13 cellular contexts compared by ENCODE assay signal in the genomic region with DNA sequence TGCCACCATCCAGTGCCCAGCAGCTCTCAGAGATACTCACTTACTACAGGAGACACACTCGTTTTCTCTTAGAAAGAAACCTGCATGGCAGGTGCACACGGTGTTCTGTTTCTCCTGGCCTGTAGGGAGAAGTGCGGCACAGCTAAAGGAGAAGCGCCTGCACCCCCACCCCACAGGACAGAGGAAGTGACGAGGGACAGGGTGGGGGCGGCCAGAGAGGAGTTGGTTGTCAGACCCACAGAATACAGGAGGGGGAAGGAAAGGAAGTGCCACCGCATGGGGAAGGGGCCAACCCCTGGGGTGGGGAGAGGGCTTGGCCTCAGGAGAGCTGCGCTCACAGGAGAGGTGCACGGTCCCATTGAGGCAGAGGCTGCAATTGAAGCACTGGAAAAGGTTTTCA. TPM values are rescaled to one million over a fixed set of nuclear protein-coding genes. Genes with fewer than 3 reads are reported as not detected.
DNase-seq lines count a peak whose midpoint lies in the region; ATAC-seq, FAIRE-seq and TF ChIP-seq lines count a peak whose summit lies in the region.
"Had no signal": no experiment of that assay in that cellular context is flagged by ENCODE, and none has a peak within 500 bp of the region (broad histone marks: within the 10 kb centered on the region; RNA-seq: fewer than 3 reads in every experiment).

No MANE protein-coding gene starts in this region.

- ATAC-seq in HG03442 (IDR thresholded peaks at IDR 0.05; ENCODE audit: unreplicated experiment): no peak

- no peak for TF ChIP-seq POLR2A in esophagus squamous epithelium (IDR thresholded peaks at IDR 0.05)

- peak overlapping the region; percentile 67 for H3K27ac Mint-ChIP-seq in T-helper 2 cell treated with Interferon-gamma antibody and Interleukin-4, amounts not matched to agents 5 μg/mL and 100 μg/mL, for 36 hours

- H3K4me1 Mint-ChIP-seq in T-helper 2 cell treated with Interferon-gamma antibody and Interleukin-4, amounts not matched to agents 5 μg/mL and 100 μg/mL, for 36 hours (ENCODE audit: low read depth): peaks cover 37% of the 10 kb centered on the region

- no peak for DNase-seq in T-helper 2 cell treated with Interferon-gamma antibody and Interleukin-4, amounts not matched to agents 5 μg/mL and 100 μg/mL, for 36 hours (ENCODE audit: low spot score)
- no peak for DNase-seq in T-helper 2 cell
- DNase-seq in SJSA1 (ENCODE audit: low read depth in 1 of 2, low spot score in 2 of 2): no peak
- no peak for DNase-seq in esophagus squamous epithelium (lab: John Stamatoyannopoulos, UW)
- DNase-seq in small intestine: peak; percentile 27
- no peak for DNase-seq in GM19240 (ENCODE audit: insufficient read length, low spot score)
- no peak for DNase-seq in DMS79 (lab: John Stamatoyannopoulos, UW)
- DNase-seq: aorta; NCI-H748 treated with DMSO at 0.1 percent for 48 hours; stimulated activated CD4-positive, alpha-beta T cell treated with anti-CD3 and anti-CD28 coated beads, Interleukin-1b, Interleukin-23, amount 100 ng/mL, for 48 hours; tibial artery had no signal

- H3K36me3 Mint-ChIP-seq in T-helper 2 cell treated with Interferon-gamma antibody and Interleukin-4, amounts not matched to agents 5 μg/mL and 100 μg/mL, for 36 hours (ENCODE audit: low read depth): peaks cover 45% of the 10 kb centered on the region

- H3K27me3 Mint-ChIP-seq in T-helper 2 cell treated with Interferon-gamma antibody and Interleukin-4, amounts not matched to agents 5 μg/mL and 100 μg/mL, for 36 hours (ENCODE audit: low read depth): no peaks in the 10 kb centered on the region

- peaks cover 84% of the 10 kb centered on the region for H3K36me3 ChIP-seq in SJSA1
- H3K36me3 ChIP-seq in esophagus squamous epithelium: peaks cover 43 to 71% (median 61%) of the 10 kb centered on the region in 3 donors
- H3K36me3 ChIP-seq in small intestine (ENCODE audit: control insufficient read depth in 2 of 2, insufficient read depth in 2 of 2, low read length in 2 of 2): peaks cover 19 to 37% of the 10 kb centered on the region in 2 donors

- FAIRE-seq in small intestine (lab: Jason Lieb, UNC): no peak
- FAIRE-seq: TTC549 had no signal

- H3K27me3 ChIP-seq in SJSA1 (replicated peaks): no peaks in the 10 kb centered on the region
- H3K27me3 ChIP-seq in esophagus squamous epithelium: no peaks in the 10 kb centered on the region
- H3K27me3 ChIP-seq in small intestine (ENCODE audit: control insufficient read depth in 2 of 2, insufficient read depth in 2 of 2, low read length in 2 of 2): no peaks in the 10 kb centered on the region
- H3K27me3 ChIP-seq: tibial artery had no signal

- peaks cover 61% of the 10 kb centered on the region for H3K4me1 ChIP-seq in SJSA1 (replicated peaks)
- H3K4me1 ChIP-seq in esophagus squamous epithelium: peaks cover 71 to 100% (median 94%) of the 10 kb centered on the region in 3 donors
- H3K4me1 ChIP-seq in small intestine (ENCODE audit: control insufficient read depth in 2 of 2, insufficient read depth in 1 of 2, low read depth in 1 of 2, low read length in 1 of 2): peaks cover 2 to 4% of the 10 kb centered on the region in 2 donors

- H3K9me3 Mint-ChIP-seq in T-helper 2 cell treated with Interferon-gamma antibody and Interleukin-4, amounts not matched to agents 5 μg/mL and 100 μg/mL, for 36 hours: no peaks in the 10 kb centered on the region

- intact Hi-C loops in esophagus squamous epithelium (cut with DNase I): no loop called here

- no peaks in the 10 kb centered on the region for H3K9me3 ChIP-seq in SJSA1 (replicated peaks)
- no peaks in the 10 kb centered on the region for H3K9me3 ChIP-seq in esophagus squamous epithelium
- H3K9me3 ChIP-seq in small intestine (ENCODE audit: control insufficient read depth, low read depth): no peaks in the 10 kb centered on the region
- H3K9me3 ChIP-seq: tibial artery had no signal

- H3K4me3 ChIP-seq in SJSA1 (no peak overlapping the region), esophagus squamous epithelium (no peak overlapping the region), small intestine (ENCODE audit: low read depth in 1 of 2, low read length in 2 of 2) (no peak overlapping the region)
- H3K4me3 ChIP-seq: tibial artery had no signal

- peak overlapping the region; percentile 46 for H3K27ac ChIP-seq in SJSA1
- H3K27ac ChIP-seq in esophagus squamous epithelium: peak overlapping the region; percentile 95 to 100 (median 96)
- H3K27ac ChIP-seq in small intestine (ENCODE audit: low read depth in 1 of 2, low read length in 1 of 2): peak overlapping the region; percentile 47 to 97

- WGBS in esophagus squamous epithelium, 2 donors: 47 to 58% methylated on average over 3 to 9 of the region's 9 CpGs
- WGBS in small intestine, 3 donors: 66 to 81% (median 67%) methylated on average over 9 of the region's 9 CpGs

- peak overlapping the region; percentile 56 for H3K4me3 Mint-ChIP-seq in T-helper 2 cell treated with Interferon-gamma antibody and Interleukin-4, amounts not matched to agents 5 μg/mL and 100 μg/mL, for 36 hours

- peak in 1 of 6 experiments; percentile 9 for TF ChIP-seq CTCF in esophagus squamous epithelium (IDR thresholded peaks at IDR 0.05)

RNA-seq across cellular contexts. Expression of a gene that starts 8.8 kb away (rescaled TPM):
- total RNA-seq in SJSA1 (2014; rRNA removed; shearing (Covaris generic)): 109 and 132 TPM in 2 replicates
- 100 to 1,000 TPM; 121 to 190 (median 134) TPM for total RNA-seq in esophagus squamous epithelium
- 100 to 1,000 TPM in 1 of 3 donors, 10 to 100 TPM in 2; 77.2 to 102 (median 92.9) TPM for polyA plus RNA-seq in small intestine

RNA-seq across cellular contexts. Expression of a gene that starts 22.5 kb away (rescaled TPM):
- total RNA-seq in SJSA1 (2014; rRNA removed; shearing (Covaris generic)): 0.08 TPM in 1 of 2 replicates, not detected in the other
- 10 to 100 TPM; 13.9 to 61.7 (median 29.2) TPM for total RNA-seq in esophagus squamous epithelium
- polyA plus RNA-seq in small intestine: 100 to 1,000 TPM in 2 of 3 donors, 10 to 100 TPM in 1; 48.0 to 167 (median 105) TPM

RNA-seq across cellular contexts. Expression of a gene that starts 42.3 kb away (rescaled TPM):
- 0.18 and 4.7 TPM in 2 replicates for total RNA-seq in SJSA1 (2014; rRNA removed; shearing (Covaris generic))
- total RNA-seq in esophagus squamous epithelium: 100 to 1,000 TPM in 3 of 4 donors, 10 to 100 TPM in 1; 88.9 to 266 (median 111) TPM
- polyA plus RNA-seq in small intestine: 10 to 100 TPM; 12.3 to 18.9 (median 14.4) TPM

RNA-seq across cellular contexts. Expression of a gene that starts 50.9 kb away (rescaled TPM):
- 102 and 106 TPM in 2 replicates for total RNA-seq in SJSA1 (2014; rRNA removed; shearing (Covaris generic))
- total RNA-seq in esophagus squamous epithelium: 100 to 1,000 TPM in 3 of 4 donors, 10 to 100 TPM in 1; 98.2 to 171 (median 136) TPM
- 10 to 100 TPM; 56.5 to 80.9 (median 65.5) TPM for polyA plus RNA-seq in small intestine

Comparison
In these comparisons a context has a peak if more than half of its experiments do, and no peak if none do; other contexts are left out.
1. H3K27ac ChIP-seq: peak in every context shown above with its lines; median percentile 96 in esophagus squamous epithelium; 72 in small intestine; 46 in SJSA1.
2. RNA of a gene that starts 22.5 kb away (total RNA-seq): 13.9 to 61.7 TPM in esophagus squamous epithelium; 0.08 TPM in SJSA1; every median in the first group is over 10 times any median in the second.
3. RNA of a gene that starts 42.3 kb away (total RNA-seq): 88.9 to 266 TPM in esophagus squamous epithelium; 0.18 to 4.7 TPM in SJSA1; every median in the first group is over 10 times any median in the second.